In the genomic region with DNA sequence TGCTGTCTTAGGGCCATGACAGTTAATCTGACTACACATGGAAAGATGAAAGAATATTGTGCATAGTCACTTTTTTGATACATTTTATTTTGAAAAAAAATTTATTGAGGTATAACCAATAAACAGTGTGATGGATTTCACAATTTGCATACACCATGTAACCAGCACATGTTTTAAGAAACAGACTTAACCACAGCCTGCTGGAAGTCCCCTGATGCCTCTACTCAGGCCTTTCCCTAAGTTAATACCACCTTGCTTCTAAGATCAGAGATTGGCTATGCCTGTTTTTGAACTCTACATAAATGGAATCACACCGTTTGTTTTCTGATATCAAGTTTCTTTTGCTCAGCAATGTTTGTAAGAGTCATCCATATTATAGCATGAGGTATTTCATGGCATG, we compare ENCODE assay signal across 1 cellular context.
TF ChIP-seq lines count a peak whose summit lies in the region.

No MANE protein-coding gene starts in this region.

TF ChIP-seq in HepG2, 621 proteins besides CTCF, POLR2A, EP300 and RAD21 (continued from another document):
- TF ChIP-seq, protein P1, sequence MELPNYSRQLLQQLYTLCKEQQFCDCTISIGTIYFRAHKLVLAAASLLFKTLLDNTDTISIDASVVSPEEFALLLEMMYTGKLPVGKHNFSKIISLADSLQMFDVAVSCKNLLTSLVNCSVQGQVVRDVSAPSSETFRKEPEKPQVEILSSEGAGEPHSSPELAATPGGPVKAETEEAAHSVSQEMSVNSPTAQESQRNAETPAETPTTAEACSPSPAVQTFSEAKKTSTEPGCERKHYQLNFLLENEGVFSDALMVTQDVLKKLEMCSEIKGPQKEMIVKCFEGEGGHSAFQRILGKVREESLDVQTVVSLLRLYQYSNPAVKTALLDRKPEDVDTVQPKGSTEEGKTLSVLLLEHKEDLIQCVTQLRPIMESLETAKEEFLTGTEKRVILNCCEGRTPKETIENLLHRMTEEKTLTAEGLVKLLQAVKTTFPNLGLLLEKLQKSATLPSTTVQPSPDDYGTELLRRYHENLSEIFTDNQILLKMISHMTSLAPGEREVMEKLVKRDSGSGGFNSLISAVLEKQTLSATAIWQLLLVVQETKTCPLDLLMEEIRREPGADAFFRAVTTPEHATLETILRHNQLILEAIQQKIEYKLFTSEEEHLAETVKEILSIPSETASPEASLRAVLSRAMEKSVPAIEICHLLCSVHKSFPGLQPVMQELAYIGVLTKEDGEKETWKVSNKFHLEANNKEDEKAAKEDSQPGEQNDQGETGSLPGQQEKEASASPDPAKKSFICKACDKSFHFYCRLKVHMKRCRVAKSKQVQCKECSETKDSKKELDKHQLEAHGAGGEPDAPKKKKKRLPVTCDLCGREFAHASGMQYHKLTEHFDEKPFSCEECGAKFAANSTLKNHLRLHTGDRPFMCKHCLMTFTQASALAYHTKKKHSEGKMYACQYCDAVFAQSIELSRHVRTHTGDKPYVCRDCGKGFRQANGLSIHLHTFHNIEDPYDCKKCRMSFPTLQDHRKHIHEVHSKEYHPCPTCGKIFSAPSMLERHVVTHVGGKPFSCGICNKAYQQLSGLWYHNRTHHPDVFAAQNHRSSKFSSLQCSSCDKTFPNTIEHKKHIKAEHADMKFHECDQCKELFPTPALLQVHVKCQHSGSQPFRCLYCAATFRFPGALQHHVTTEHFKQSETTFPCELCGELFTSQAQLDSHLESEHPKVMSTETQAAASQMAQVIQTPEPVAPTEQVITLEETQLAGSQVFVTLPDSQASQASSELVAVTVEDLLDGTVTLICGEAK (IDR thresholded peaks at IDR 0.05): no peak
- TF ChIP-seq, protein P1 (CRISPR knock-in tag; IDR thresholded peaks at IDR 0.05): no peak
- TF ChIP-seq NR3C1 (CRISPR knock-in tag; IDR thresholded peaks at IDR 0.05): no peak
- no peak for TF ChIP-seq ZNF629 (CRISPR knock-in tag; conservative IDR thresholded peaks at IDR 0.05)
- no peak for TF ChIP-seq ZFP36L2 (CRISPR knock-in tag; IDR thresholded peaks at IDR 0.05)
- TF ChIP-seq SMAD3 (CRISPR knock-in tag; IDR thresholded peaks at IDR 0.05): no peak
- no peak for TF ChIP-seq ZNF484 (CRISPR knock-in tag; IDR thresholded peaks at IDR 0.05; ENCODE audit: borderline replicate concordance, low read depth)
- TF ChIP-seq BHLHE40 (IDR thresholded peaks at IDR 0.05; ENCODE audit: low read length): no peak
